In genomic region chr19:57499680-57500395, GRCh38 we compare ENCODE assay signal across 8 cellular contexts. TPM values are rescaled to one million over a fixed set of nuclear protein-coding genes. Genes with fewer than 3 reads are reported as not detected.
DNase-seq lines count a peak whose midpoint lies in the region; ATAC-seq, FAIRE-seq and TF ChIP-seq lines count a peak whose summit lies in the region.
"Not testable (repeated sequence)": the region's sequence is repeated elsewhere in the genome, so short reads cannot be mapped to it uniquely, and the experiment has no call there.

ZNF773 (plus strand) TSS chr19:57499938; CDS start chr19:57500081, 143 bp downstream.

- FAIRE-seq in HTR-8/SVneo (lab: Jason Lieb, UNC) (peak; percentile 96), endothelial cell of umbilical vein (lab: Jason Lieb, UNC) (peak; percentile 96)

- intact Hi-C loops in endothelial cell of umbilical vein (cut with micrococcal nuclease), result loop anchor here (1.0 to 2.0 kb wide), 2 partner anchors 23 to 27 kb away; partner anchors contain the start of genes ZNF549 and ZNF772

- CTCF ChIA-PET in endothelial cell of umbilical vein (lab: Charles Lee), result interaction anchor here (1.0 kb wide), 1 partner anchor 22 kb away, joined by 4 read pairs; the partner anchor contains the start of gene ZNF772

- H3K27me3 ChIP-seq in NT2/D1 (ENCODE audit: insufficient read depth, insufficient read length); endothelial cell of umbilical vein (ENCODE audit: control insufficient read depth in 2 of 2, insufficient read depth in 2 of 2, low read length in 2 of 2): not testable (repeated sequence)

- peak; percentile 82 for TF ChIP-seq POLR2A in endothelial cell of umbilical vein (IDR thresholded peaks at IDR 0.05; ENCODE audit: low read depth, low read length)

- H3K36me3 ChIP-seq in NT2/D1 (ENCODE audit: insufficient read depth, insufficient read length, low read length), result peaks cover 23% of the 10 kb centered on the region
- not testable (repeated sequence) for H3K36me3 ChIP-seq in endothelial cell of umbilical vein (ENCODE audit: control insufficient read depth in 2 of 2, extremely low read depth in 1 of 2, insufficient read depth in 2 of 2, low read length in 2 of 2)

- TF ChIP-seq CTCF in endothelial cell of umbilical vein (IDR thresholded peaks at IDR 0.05; ENCODE audit: extremely low read depth in 1 of 2, insufficient read depth in 1 of 2, low read depth in 1 of 2, low read length in 2 of 2), result not testable (repeated sequence)

- POLR2A ChIA-PET in endothelial cell of umbilical vein (lab: Charles Lee), result interaction anchor here (0.5 to 0.7 kb wide), 2 partner anchors 8 to 28 kb away, joined by 4 read pairs; partner anchors contain the start of gene ZNF549

- not testable (repeated sequence) for H3K79me2 ChIP-seq in endothelial cell of umbilical vein (ENCODE audit: control insufficient read depth, insufficient read depth, low read length)

- H4K20me1 ChIP-seq in endothelial cell of umbilical vein (replicated peaks; ENCODE audit: control insufficient read depth, extremely low read depth, insufficient read depth, low read length), result not testable (repeated sequence)

- peak within 1 kb of the TSS; percentile 61 for H2AFZ ChIP-seq in endothelial cell of umbilical vein (ENCODE audit: low read depth, low read length)

- not testable (repeated sequence) for H3K9me1 ChIP-seq in endothelial cell of umbilical vein (replicated peaks; ENCODE audit: control insufficient read depth, extremely low read depth, insufficient read depth, low read length)

- dilution Hi-C loops in endothelial cell of umbilical vein (cut with MboI; ENCODE audit: extremely low pct_ligation_motif_present, low sequenced_read_pairs), result not testable (repeated sequence)

- H3K4me2 ChIP-seq in endothelial cell of umbilical vein (ENCODE audit: insufficient read depth, low read length), result peak within 1 kb of the TSS; percentile 77

- ATAC-seq in GM21367 (IDR thresholded peaks at IDR 0.05; ENCODE audit: unreplicated experiment), result peak; percentile 85

- not testable (repeated sequence) for H3K27ac ChIP-seq in endothelial cell of umbilical vein (ENCODE audit: insufficient read depth, low read depth, low read length)

- not testable (repeated sequence) for H3K4me1 ChIP-seq in NT2/D1 (ENCODE audit: insufficient read depth, insufficient read length); endothelial cell of umbilical vein (ENCODE audit: control insufficient read depth, extremely low read depth, insufficient read depth, low read length)

- peak within 1 kb of the TSS; percentile 88 for H3K9ac ChIP-seq in NT2/D1 (ENCODE audit: insufficient read length, low read depth)
- H3K9ac ChIP-seq in endothelial cell of umbilical vein (replicated peaks; ENCODE audit: extremely low read depth, insufficient read depth, low read length), result not testable (repeated sequence)

- DNase-seq in COLO829 (ENCODE audit: low spot score) (peak; percentile 67), HTR-8/SVneo (ENCODE audit: insufficient read length, low spot score) (peak; percentile 91), NT2/D1 (ENCODE audit: low read depth, low spot score) (peak; percentile 84), endothelial cell of umbilical vein (ENCODE audit: low read depth, low spot score) (peak; percentile 95), midbrain (lab: John Stamatoyannopoulos, UW) (peak; percentile 86)
- peak; percentile 88 for DNase-seq in activated CD8-positive, alpha-beta memory T cell treated with anti-CD3 and anti-CD28 coated beads, Interleukin-2, amount 50 U/mL, for 1 hour (ENCODE audit: extremely low read depth)
- DNase-seq in stimulated activated CD8-positive, alpha-beta memory T cell treated with anti-CD3 and anti-CD28 coated beads, Interleukin-15, amount 100 ng/mL, for 4 hours (ENCODE audit: low read depth in 2 of 2), result peak; percentile 91 to 94

- not testable (repeated sequence) for H3K9me3 ChIP-seq in NT2/D1 (ENCODE audit: insufficient read depth, low read length); endothelial cell of umbilical vein (replicated peaks; ENCODE audit: control insufficient read depth, insufficient read depth, low read length)

- H3K4me3 ChIP-seq in NT2/D1 (ENCODE audit: insufficient read length, low read depth) (peak within 1 kb of the TSS; percentile 60), endothelial cell of umbilical vein (replicated peaks in 1 of 3; ENCODE audit: insufficient read depth in 1 of 3, low read depth in 1 of 3, low read length in 3 of 3) (peak within 1 kb of the TSS; percentile 17 to 68 (median 49))

- TSS peak; percentile 41 for BruUV-seq in endothelial cell of umbilical vein (replicated peaks; lab: Mats Ljungman, UMichigan)

TF ChIP-seq in endothelial cell of umbilical vein, 7 proteins besides CTCF, POLR2A, EP300 and RAD21:
- TF ChIP-seq POLR2AphosphoS5 (IDR thresholded peaks at IDR 0.05; ENCODE audit: insufficient read depth, low read depth, low read length) (peak; percentile 83), MAX (IDR thresholded peaks at IDR 0.05; ENCODE audit: insufficient read depth, insufficient read length) (peak; percentile 38)

RNA-seq across cellular contexts. Expression of gene ZNF773, which starts in this region (rescaled TPM):
- 4.3 and 5.5 TPM in 2 replicates for total RNA-seq in endothelial cell of umbilical vein
- polyA plus RNA-seq in endothelial cell of umbilical vein, result 4.0 and 5.1 TPM in 2 replicates
- 2.0 and 2.3 TPM in 2 replicates for polyA plus RNA-seq in endothelial cell of umbilical vein (2011; cell fraction: cytosol; rRNA removed)
- 10.2 TPM in 2 replicates for polyA plus RNA-seq in endothelial cell of umbilical vein (2011; cell fraction: nucleus; rRNA removed)
- polyA plus RNA-seq in endothelial cell of umbilical vein (2012), result 3.0 TPM in 2 replicates
- polyA minus RNA-seq in endothelial cell of umbilical vein, result 7.2 and 14.8 TPM in 2 replicates
- polyA minus RNA-seq in endothelial cell of umbilical vein (2011; cell fraction: cytosol; rRNA and poly(A)+ RNA removed), result not detected
- 8.1 and 11.8 TPM in 2 replicates for polyA minus RNA-seq in endothelial cell of umbilical vein (2011; cell fraction: nucleus; rRNA and poly(A)+ RNA removed)
